ENCODE assay signal across 23 cellular contexts in the genomic region with DNA sequence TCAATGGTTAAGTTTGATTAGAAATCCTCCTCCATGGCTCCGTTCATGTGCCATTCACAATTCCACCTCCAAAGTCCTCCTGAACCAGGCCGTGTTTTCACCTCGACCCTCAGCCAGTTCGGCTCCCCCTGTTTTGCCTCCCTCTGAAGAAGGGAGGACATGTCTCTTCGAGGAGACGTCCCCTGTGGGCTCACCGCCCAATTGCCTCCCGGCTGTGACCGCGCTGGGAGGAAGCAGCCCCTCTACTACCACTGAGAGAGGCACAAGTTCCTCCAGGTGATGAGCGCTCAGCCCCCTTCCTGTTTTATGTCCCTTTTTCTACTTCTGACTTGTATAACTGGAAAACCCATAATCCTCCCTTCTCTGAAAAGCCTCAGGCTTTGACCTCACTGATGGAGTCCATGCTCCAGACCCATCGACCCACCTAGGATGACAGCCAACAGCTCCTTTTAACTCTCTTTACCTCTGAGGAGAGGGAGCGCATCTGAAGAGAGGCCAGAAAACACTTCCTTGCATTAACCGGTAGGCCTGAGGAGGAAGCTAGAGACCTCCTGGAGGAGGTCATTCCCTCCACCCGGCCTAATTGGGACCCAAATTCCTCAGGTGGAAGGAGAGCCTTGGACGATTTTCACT. TPM values are rescaled to one million over a fixed set of nuclear protein-coding genes. Genes with fewer than 3 reads are reported as not detected.
DNase-seq lines count a peak whose midpoint lies in the region; ATAC-seq and TF ChIP-seq lines count a peak whose summit lies in the region.
"Had no signal": no experiment of that assay in that cellular context is flagged by ENCODE, and none has a peak within 500 bp of the region (broad histone marks: within the 10 kb centered on the region; RNA-seq: fewer than 3 reads in every experiment).

No MANE protein-coding gene starts in this region.

- no peaks in the 10 kb centered on the region for H3K36me3 ChIP-seq in CD8-positive, alpha-beta memory T cell (ENCODE audit: insufficient read depth, low read length)
- H3K36me3 ChIP-seq in HUES6 (ENCODE audit: control insufficient read depth, insufficient read depth, low read length) (peaks cover 3% of the 10 kb centered on the region; the same call in 1 of the 2 replicates), iPS-20b (ENCODE audit: insufficient read depth, low read depth, low read length) (no peaks in the 10 kb centered on the region)

- no peaks in the 10 kb centered on the region for H3K9me3 ChIP-seq in CD8-positive, alpha-beta memory T cell (ENCODE audit: low read length)
- H3K9me3 ChIP-seq in HUES6 (ENCODE audit: control insufficient read depth, insufficient read depth, low read depth, low read length) (no peaks in the 10 kb centered on the region), iPS-20b (ENCODE audit: insufficient read depth, low read depth, low read length) (no peaks in the 10 kb centered on the region)
- H3K9me3 ChIP-seq: spleen had no signal

- H3K4me1 ChIP-seq in CD8-positive, alpha-beta memory T cell (ENCODE audit: insufficient read depth, low read length), result peaks cover 2% of the 10 kb centered on the region
- H3K4me1 ChIP-seq in HUES6 (ENCODE audit: control insufficient read depth, insufficient read depth, low read length), result peaks cover 62% of the 10 kb centered on the region
- peaks cover 18% of the 10 kb centered on the region for H3K4me1 ChIP-seq in iPS-20b (ENCODE audit: insufficient read depth, low read length)

- H3K27ac ChIP-seq in CD8-positive, alpha-beta memory T cell (ENCODE audit: low read depth, low read length), result peak overlapping the region; percentile 59
- peak overlapping the region; percentile 86; the same call in 1 of the 2 replicates for H3K27ac ChIP-seq in HUES6 (ENCODE audit: low read depth, low read length)
- no peak overlapping the region for H3K27ac ChIP-seq in iPS-20b (ENCODE audit: low read length)
- H3K27ac ChIP-seq: body of pancreas, spleen had no signal

- H3K27me3 ChIP-seq in CD8-positive, alpha-beta memory T cell (ENCODE audit: insufficient read depth, low read length, poor library complexity, severe bottlenecking), result no peaks in the 10 kb centered on the region
- H3K27me3 ChIP-seq in HUES6 (ENCODE audit: control insufficient read depth, insufficient read depth, low read length), result no peaks in the 10 kb centered on the region
- H3K27me3 ChIP-seq in iPS-20b (ENCODE audit: insufficient read depth, low read length), result no peaks in the 10 kb centered on the region
- H3K27me3 ChIP-seq: body of pancreas, spleen had no signal

- TF ChIP-seq CTCF in progenitor cell of endocrine pancreas (IDR thresholded peaks at IDR 0.05; ENCODE audit: unreplicated experiment) (no peak), osteocyte (IDR thresholded peaks at IDR 0.05) (no peak)

- peaks cover 10 to 19% (median 12%) of the 10 kb centered on the region in 3 donors for H3K4me1 Mint-ChIP-seq in CD8-positive, alpha-beta memory T cell
- H3K4me1 Mint-ChIP-seq in progenitor cell of endocrine pancreas (ENCODE audit: low read depth) (peaks cover 27% of the 10 kb centered on the region), osteocyte (ENCODE audit: unreplicated experiment) (peaks cover 9% of the 10 kb centered on the region)

- H3K36me3 Mint-ChIP-seq in CD8-positive, alpha-beta memory T cell, result peaks cover 0 to 5% (median 3%) of the 10 kb centered on the region in 3 donors
- H3K36me3 Mint-ChIP-seq in progenitor cell of endocrine pancreas (ENCODE audit: insufficient read depth), result peaks cover 4% of the 10 kb centered on the region
- H3K36me3 Mint-ChIP-seq in osteocyte (ENCODE audit: unreplicated experiment), result peaks cover 2% of the 10 kb centered on the region

- H3K27ac Mint-ChIP-seq in CD8-positive, alpha-beta memory T cell, result peak overlapping the region in 1 of 8 donors; percentile 26
- H3K27ac Mint-ChIP-seq in progenitor cell of endocrine pancreas, result peak overlapping the region; percentile 6
- H3K27ac Mint-ChIP-seq in osteocyte (ENCODE audit: unreplicated experiment), result no peak overlapping the region
- H3K27ac Mint-ChIP-seq: activated naive CD8-positive, alpha-beta T cell treated with anti-CD3 and anti-CD28 coated beads for 36 hours; CD14-positive monocyte; effector memory CD8-positive, alpha-beta T cell; T-cell had no signal

- CTCF ChIA-PET in CD8-positive, alpha-beta memory T cell (lab: Charles Lee), result no interaction called here

- H3K4me3 Mint-ChIP-seq in CD8-positive, alpha-beta memory T cell, result no peak overlapping the region
- H3K4me3 Mint-ChIP-seq in progenitor cell of endocrine pancreas (ENCODE audit: low read depth), result no peak overlapping the region
- H3K4me3 Mint-ChIP-seq in osteocyte (ENCODE audit: unreplicated experiment), result no peak overlapping the region
- H3K4me3 Mint-ChIP-seq: activated naive CD8-positive, alpha-beta T cell treated with anti-CD3 and anti-CD28 coated beads for 36 hours; CD14-positive monocyte; effector memory CD8-positive, alpha-beta T cell; naive thymus-derived CD4-positive, alpha-beta T cell; T-cell had no signal

- H3K9ac ChIP-seq in HUES6 (ENCODE audit: low read length) (peak overlapping the region; percentile 85), iPS-20b (ENCODE audit: low read depth, low read length) (peak overlapping the region; percentile 48)

- no peaks in the 10 kb centered on the region for H3K27me3 Mint-ChIP-seq in CD8-positive, alpha-beta memory T cell
- H3K27me3 Mint-ChIP-seq in progenitor cell of endocrine pancreas (no peaks in the 10 kb centered on the region), osteocyte (ENCODE audit: unreplicated experiment) (no peaks in the 10 kb centered on the region)
- H3K27me3 Mint-ChIP-seq: activated naive CD8-positive, alpha-beta T cell treated with anti-CD3 and anti-CD28 coated beads for 36 hours; effector memory CD8-positive, alpha-beta T cell; naive thymus-derived CD4-positive, alpha-beta T cell; T-cell had no signal

- no peak for ATAC-seq in HG03135 (IDR thresholded peaks at IDR 0.05; ENCODE audit: unreplicated experiment)
- ATAC-seq: body of pancreas; effector memory CD8-positive, alpha-beta T cell; naive thymus-derived CD4-positive, alpha-beta T cell; T-cell had no signal

- H3K9me3 Mint-ChIP-seq in CD8-positive, alpha-beta memory T cell, result no peaks in the 10 kb centered on the region
- H3K9me3 Mint-ChIP-seq in progenitor cell of endocrine pancreas (ENCODE audit: low read depth) (peaks cover 1% of the 10 kb centered on the region), osteocyte (ENCODE audit: unreplicated experiment) (peaks cover under 1% of the 10 kb centered on the region)
- H3K9me3 Mint-ChIP-seq: activated naive CD8-positive, alpha-beta T cell treated with anti-CD3 and anti-CD28 coated beads for 36 hours; effector memory CD8-positive, alpha-beta T cell; T-cell had no signal

- TF ChIP-seq POLR2A in erythroblast (IDR thresholded peaks at IDR 0.05; ENCODE audit: low read length), result no peak

- POLR2A ChIA-PET in CD8-positive, alpha-beta memory T cell (lab: Charles Lee), result no interaction called here

- no peak overlapping the region for H3K4me3 ChIP-seq in CD8-positive, alpha-beta memory T cell (ENCODE audit: low read length)
- H3K4me3 ChIP-seq in HUES6 (ENCODE audit: low read depth, low read length), result no peak overlapping the region
- no peak overlapping the region for H3K4me3 ChIP-seq in iPS-20b (ENCODE audit: low read length)
- H3K4me3 ChIP-seq: body of pancreas, lung, spleen had no signal

- DNase-seq in CD8-positive, alpha-beta memory T cell, result no peak
- DNase-seq in progenitor cell of endocrine pancreas (ENCODE audit: low spot score, unreplicated experiment) (no peak), erythroblast (lab: John Stamatoyannopoulos, UW) (no peak), osteocyte (ENCODE audit: extremely low spot score, unreplicated experiment) (no peak), AG08395 (ENCODE audit: low spot score) (no peak)
- DNase-seq: activated CD4-positive, alpha-beta T cell treated with anti-CD3 and anti-CD28 coated beads for 4 hours; activated naive CD8-positive, alpha-beta T cell treated with anti-CD3 and anti-CD28 coated beads for 36 hours; body of pancreas; effector memory CD8-positive, alpha-beta T cell; head of caudate nucleus; KG1; naive thymus-derived CD4-positive, alpha-beta T cell; NCI-H1694 treated with DMSO at 0.1 percent for 48 hours; NCI-H774; OCI-M1; SHP77 treated with DMSO at 0.1 percent for 48 hours; spleen; T-cell had no signal

RNA-seq across cellular contexts. Expression of gene DET1, which starts 4.7 kb away (rescaled TPM):
- total RNA-seq in CD8-positive, alpha-beta memory T cell, result 1 to 10 TPM; 1.8 to 2.8 TPM
- 1.4 TPM for polyA plus RNA-seq in CD8-positive, alpha-beta memory T cell
- 11.7 and 11.8 TPM in 2 replicates for total RNA-seq in progenitor cell of endocrine pancreas
- 8.2 and 9.8 TPM in 2 replicates for total RNA-seq in osteocyte
